ENCODE assay signal across 30 cellular contexts in genomic region chr10:6313107-6313895, GRCh38.
A peak's percentile ranks its signal among the peaks of the same experiment; 100 is the strongest.
DNase-seq lines count a peak whose midpoint lies in the region; ATAC-seq and TF ChIP-seq lines count a peak whose summit lies in the region.
"Had no signal": no experiment of that assay in that cellular context is flagged by ENCODE, and none has a peak within 500 bp of the region (broad histone marks: within the 10 kb centered on the region; RNA-seq: fewer than 3 reads in every experiment).

No MANE protein-coding gene starts in this region.

- H3K4me3 Mint-ChIP-seq in Calu3 (ENCODE audit: low read depth, unreplicated experiment) (no peak overlapping the region), endodermal cell (no peak overlapping the region), neural progenitor cell (no peak overlapping the region)
- H3K4me3 Mint-ChIP-seq: activated naive CD4-positive, alpha-beta T cell treated with anti-CD3 and anti-CD28 coated beads, Interleukin-2, amount 50 U/mL, for 24 hours; activated T-helper 17 cell treated with anti-CD3 and anti-CD28 coated beads, Interleukin-2, amount 50 U/mL, for 72 hours; CD14-positive monocyte had no signal

- 88 to 99% methylated on average over 10 to 13 of the region's 13 CpGs for WGBS in endodermal cell (ENCODE audit: insufficient coverage in 1 of 2, insufficient read length in 1 of 2), 2 experiments

- BruUV-seq in Calu3 (replicated peaks; lab: Mats Ljungman, UMichigan): no TSS peak

- H3K9ac ChIP-seq in endodermal cell (ENCODE audit: extremely low read depth, low read length, poor library complexity, severe bottlenecking) (no peak overlapping the region), neural progenitor cell (no peak overlapping the region)

- H3K4me3 ChIP-seq in endodermal cell (ENCODE audit: low read length): no peak overlapping the region
- no peak overlapping the region for H3K4me3 ChIP-seq in neural progenitor cell
- H3K4me3 ChIP-seq: colonic mucosa, transverse colon had no signal

- H3K4me2 ChIP-seq in neural progenitor cell: peak overlapping the region; percentile 15

- CTCF ChIA-PET in Calu3 (lab: Charles Lee): interaction anchor here (2.4 kb wide), 1 partner anchor 111 kb away, joined by 13 read pairs; the partner anchor contains the start of gene PFKFB3

- H3K27me3 ChIP-seq in endodermal cell (ENCODE audit: control insufficient read depth, insufficient read depth, low read length, poor library complexity, severe bottlenecking) (no peaks in the 10 kb centered on the region), neural progenitor cell (no peaks in the 10 kb centered on the region)
- H3K27me3 ChIP-seq: colonic mucosa, transverse colon had no signal

- intact Hi-C loops in Calu3 (cut with micrococcal nuclease; ENCODE audit: unreplicated experiment): no loop called here

- no peaks in the 10 kb centered on the region for H3K4me1 ChIP-seq in endodermal cell (ENCODE audit: control insufficient read depth, insufficient read depth, low read length)
- H3K4me1 ChIP-seq in neural progenitor cell: peaks cover 9% of the 10 kb centered on the region
- H3K4me1 ChIP-seq: colonic mucosa had no signal

- no peak for TF ChIP-seq CTCF in Calu3 (IDR thresholded peaks at IDR 0.05; ENCODE audit: unreplicated experiment)
- TF ChIP-seq CTCF in endodermal cell (conservative IDR thresholded peaks at IDR 0.05): no peak
- TF ChIP-seq CTCF in neural progenitor cell (IDR thresholded peaks at IDR 0.05): no peak
- no peak for TF ChIP-seq CTCF in omental fat pad (IDR thresholded peaks at IDR 0.05)

- H3K27ac ChIP-seq in endodermal cell (ENCODE audit: low read depth, low read length) (no peak overlapping the region), neural progenitor cell (no peak overlapping the region)
- H3K27ac ChIP-seq: transverse colon, WERI-Rb-1 had no signal

- no peaks in the 10 kb centered on the region for H3F3A ChIP-seq in neural progenitor cell (ENCODE audit: low read depth)

- H3K9me3 ChIP-seq in endodermal cell (ENCODE audit: control insufficient read depth, low read length): no peaks in the 10 kb centered on the region
- no peaks in the 10 kb centered on the region for H3K9me3 ChIP-seq in neural progenitor cell (ENCODE audit: low read depth)
- H3K9me3 ChIP-seq: Caco-2, colonic mucosa, transverse colon had no signal

- H3K36me3 ChIP-seq in endodermal cell (ENCODE audit: control insufficient read depth, insufficient read depth, low read length) (no peaks in the 10 kb centered on the region), neural progenitor cell (no peaks in the 10 kb centered on the region)
- H3K36me3 ChIP-seq: colonic mucosa, transverse colon, WERI-Rb-1 had no signal

- no peaks in the 10 kb centered on the region for H3K9me3 Mint-ChIP-seq in Calu3 (ENCODE audit: low read depth, unreplicated experiment)
- no peaks in the 10 kb centered on the region for H3K9me3 Mint-ChIP-seq in endodermal cell
- no peaks in the 10 kb centered on the region for H3K9me3 Mint-ChIP-seq in neural progenitor cell
- H3K9me3 Mint-ChIP-seq: activated naive CD4-positive, alpha-beta T cell treated with anti-CD3 and anti-CD28 coated beads, Interleukin-2, amount 50 U/mL, for 24 hours; activated T-helper 17 cell treated with anti-CD3 and anti-CD28 coated beads, Interleukin-2, amount 50 U/mL, for 72 hours; CD14-positive monocyte had no signal

- H2AFZ ChIP-seq in neural progenitor cell (replicated peaks): no peak overlapping the region

- peaks cover 6% of the 10 kb centered on the region for H4K20me1 ChIP-seq in neural progenitor cell (ENCODE audit: low read depth)

- H3K27ac Mint-ChIP-seq in Calu3 (ENCODE audit: unreplicated experiment) (peak overlapping the region; percentile 95), endodermal cell (peak overlapping the region; percentile 0), neural progenitor cell (no peak overlapping the region)
- H3K27ac Mint-ChIP-seq: activated naive CD4-positive, alpha-beta T cell treated with anti-CD3 and anti-CD28 coated beads, Interleukin-2, amount 50 U/mL, for 24 hours; activated T-helper 17 cell treated with anti-CD3 and anti-CD28 coated beads, Interleukin-2, amount 50 U/mL, for 72 hours; CD14-positive monocyte; progenitor cell of endocrine pancreas had no signal

- DNase-seq in Calu3 (no peak), NCI-H2227 treated with DMSO at 0.1 percent for 48 hours (lab: John Stamatoyannopoulos, UW) (peak; percentile 15), endodermal cell (no peak), neural progenitor cell (ENCODE audit: low spot score) (peak; percentile 30), omental fat pad (ENCODE audit: low spot score) (no peak)
- no peak for DNase-seq in activated effector memory CD4-positive, alpha-beta T cell treated with Interleukin-2 at 50 U/mL for 16 hours
- DNase-seq: activated CD4-positive, alpha-beta T cell treated with anti-CD3 and anti-CD28 coated beads for 48 hours; Caco-2; colonic mucosa; effector CD8-positive, alpha-beta T cell; foreskin fibroblast; head of caudate nucleus; islet precursor cell; KBM-7; left ventricle myocardium superior; mesendoderm; NCI-H1417; NCI-H2029 treated with DMSO at 0.1 percent for 48 hours; NCI-H226; NCI-H526 treated with DMSO at 0.1 percent for 48 hours; stimulated activated CD4-positive, alpha-beta T cell treated with anti-CD3 and anti-CD28 coated beads, Interleukin-4, amount 100 ng/mL, for 24 hours; T1000; transverse colon; WERI-Rb-1 had no signal

- H3K36me3 Mint-ChIP-seq in Calu3 (ENCODE audit: insufficient read depth, unreplicated experiment) (peaks cover 7% of the 10 kb centered on the region), endodermal cell (ENCODE audit: low read depth) (no peaks in the 10 kb centered on the region), neural progenitor cell (no peaks in the 10 kb centered on the region)
- H3K36me3 Mint-ChIP-seq: CD14-positive monocyte had no signal

- H3K4me1 Mint-ChIP-seq in Calu3 (ENCODE audit: low read depth, unreplicated experiment): peaks cover 61% of the 10 kb centered on the region
- peaks cover 19% of the 10 kb centered on the region for H3K4me1 Mint-ChIP-seq in endodermal cell
- H3K4me1 Mint-ChIP-seq in neural progenitor cell: peaks cover 9% of the 10 kb centered on the region
- H3K4me1 Mint-ChIP-seq: CD14-positive monocyte had no signal

- no peaks in the 10 kb centered on the region for H3K79me2 ChIP-seq in neural progenitor cell (ENCODE audit: low read depth)

- no peaks in the 10 kb centered on the region for H3K27me3 Mint-ChIP-seq in Calu3 (ENCODE audit: unreplicated experiment)
- H3K27me3 Mint-ChIP-seq in endodermal cell (ENCODE audit: insufficient read depth): no peaks in the 10 kb centered on the region
- no peaks in the 10 kb centered on the region for H3K27me3 Mint-ChIP-seq in neural progenitor cell (ENCODE audit: insufficient read depth, low read depth)
- H3K27me3 Mint-ChIP-seq: activated naive CD4-positive, alpha-beta T cell treated with anti-CD3 and anti-CD28 coated beads, Interleukin-2, amount 50 U/mL, for 24 hours; activated T-helper 17 cell treated with anti-CD3 and anti-CD28 coated beads, Interleukin-2, amount 50 U/mL, for 72 hours had no signal

- ATAC-seq in omental fat pad (ENCODE audit: low FRiP score): no peak
- no peak for ATAC-seq in GM19328 (IDR thresholded peaks at IDR 0.05; ENCODE audit: unreplicated experiment)
- ATAC-seq: activated T-helper 17 cell treated with anti-CD3 and anti-CD28 coated beads, Interleukin-2, amount 50 U/mL, for 72 hours; left ventricle myocardium superior; sciatic nerve had no signal

Comparison
In these comparisons a context has a peak if more than half of its experiments do, and no peak if none do; other contexts are left out.
1. DNase-seq: peak in NCI-H2227 treated with DMSO at 0.1 percent for 48 hours (single experiment) and neural progenitor cell (single experiment); none in Calu3 (single experiment), endodermal cell (single experiment), activated effector memory CD4-positive, alpha-beta T cell treated with Interleukin-2 at 50 U/mL for 16 hours (single experiment) and omental fat pad (single experiment).